In genomic region chr1:183567584-183567983, GRCh38 we compare ENCODE assay signal across 1 cellular context.
TF ChIP-seq lines count a peak whose summit lies in the region.

No MANE protein-coding gene starts in this region.

TF ChIP-seq in K562, 482 proteins besides CTCF, POLR2A, EP300 and RAD21 (continued from another document and continues in another):
- no peak for TF ChIP-seq ZNF586 (CRISPR knock-in tag; conservative IDR thresholded peaks at IDR 0.05)
- no peak for TF ChIP-seq ZC3H8 (IDR thresholded peaks at IDR 0.05)
- TF ChIP-seq ZNF175 (CRISPR knock-in tag; IDR thresholded peaks at IDR 0.05; ENCODE audit: low read depth): no peak
- TF ChIP-seq ZBTB17 (CRISPR knock-in tag; IDR thresholded peaks at IDR 0.05): no peak
- no peak; a peak in 1 of 4 replicates for TF ChIP-seq KDM4B (IDR thresholded peaks at IDR 0.05; ENCODE audit: borderline replicate concordance in 2 of 2, low read depth in 1 of 2)
- 0 out of 2 replicates have a peak, but pooled peaks have one; percentile 25 for TF ChIP-seq ATF4 (CRISPR knock-in tag; IDR thresholded peaks at IDR 0.05)
- peak; percentile 69 to 80 for TF ChIP-seq TRIM24 (IDR thresholded peaks at IDR 0.05)
- no peak for TF ChIP-seq HDAC6 (IDR thresholded peaks at IDR 0.05; ENCODE audit: low read depth, low read length)
- TF ChIP-seq GATAD2A (IDR thresholded peaks at IDR 0.05): no peak
- TF ChIP-seq MCM2 (IDR thresholded peaks at IDR 0.05; ENCODE audit: low read depth): no peak
- no peak for TF ChIP-seq ZBTB12 (CRISPR knock-in tag; IDR thresholded peaks at IDR 0.05)
- peak in 1 of 2 experiments; percentile 97; a peak in 2 of 4 replicates for TF ChIP-seq ZNF318 (IDR thresholded peaks at IDR 0.05; ENCODE audit: borderline replicate concordance in 1 of 2, low read depth in 1 of 2)
- no peak for TF ChIP-seq ZBTB8A (IDR thresholded peaks at IDR 0.05; ENCODE audit: partially characterized antibody)
- TF ChIP-seq CEBPZ (IDR thresholded peaks at IDR 0.05; ENCODE audit: borderline replicate concordance, low read depth, low read length): no peak
- TF ChIP-seq STAT5A (IDR thresholded peaks at IDR 0.05; ENCODE audit: borderline replicate concordance, low read length): no peak
- no peak for TF ChIP-seq KAT2B (IDR thresholded peaks at IDR 0.05; ENCODE audit: low read depth, low read length)
- TF ChIP-seq KDM5B (IDR thresholded peaks at IDR 0.05; ENCODE audit: insufficient replicate concordance, low read depth, low read length): no peak
- TF ChIP-seq HOXB6 (CRISPR knock-in tag; IDR thresholded peaks at IDR 0.05; ENCODE audit: borderline replicate concordance): no peak
- TF ChIP-seq NR2C2 (CRISPR knock-in tag; IDR thresholded peaks at IDR 0.05): no peak
- no peak for TF ChIP-seq NR2C2 (tag; IDR thresholded peaks at IDR 0.05)
- no peak for TF ChIP-seq DLX4 (CRISPR knock-in tag; IDR thresholded peaks at IDR 0.05)
- no peak for TF ChIP-seq PML (IDR thresholded peaks at IDR 0.05; ENCODE audit: low read length)
- no peak for TF ChIP-seq ZNF507 (tag; conservative IDR thresholded peaks at IDR 0.05)
- TF ChIP-seq ZNF609 (CRISPR knock-in tag; IDR thresholded peaks at IDR 0.05; ENCODE audit: borderline replicate concordance): no peak
- TF ChIP-seq RCOR1 (IDR thresholded peaks at IDR 0.05; ENCODE audit: borderline replicate concordance in 1 of 2, low read depth in 2 of 2, low read length in 2 of 2): peak; percentile 62 to 69; a peak in 2 of 4 replicates
- TF ChIP-seq CBFA2T3 (IDR thresholded peaks at IDR 0.05): peak; percentile 84
- TF ChIP-seq ZNF280B (CRISPR knock-in tag; IDR thresholded peaks at IDR 0.05): no peak
- TF ChIP-seq ZFP91 (CRISPR knock-in tag; IDR thresholded peaks at IDR 0.05): no peak
- no peak for TF ChIP-seq ZNF76 (CRISPR knock-in tag; IDR thresholded peaks at IDR 0.05; ENCODE audit: borderline replicate concordance)
- TF ChIP-seq MECOM (CRISPR knock-in tag; IDR thresholded peaks at IDR 0.05): no peak
- TF ChIP-seq MTA2 (IDR thresholded peaks at IDR 0.05; ENCODE audit: low read depth): peak; percentile 74
- no peak for TF ChIP-seq CHD1 (IDR thresholded peaks at IDR 0.05; ENCODE audit: low read length)
- no peak for TF ChIP-seq JUN (IDR thresholded peaks at IDR 0.05; ENCODE audit: borderline replicate concordance, low read depth, low read length)
- no peak for TF ChIP-seq JUN (CRISPR knock-in tag; IDR thresholded peaks at IDR 0.05; ENCODE audit: borderline replicate concordance)
- no peak for TF ChIP-seq ZSCAN32 (CRISPR knock-in tag; IDR thresholded peaks at IDR 0.05)
- TF ChIP-seq TEAD2 (tag; IDR thresholded peaks at IDR 0.05): no peak
- TF ChIP-seq JUNB (CRISPR knock-in tag; conservative IDR thresholded peaks at IDR 0.05): no peak
- no peak for TF ChIP-seq POLR3G (IDR thresholded peaks at IDR 0.05; ENCODE audit: extremely low read depth, insufficient read length, insufficient replicate concordance)
- no peak for TF ChIP-seq PCBP2 (IDR thresholded peaks at IDR 0.05; ENCODE audit: low read depth, low read length, poor library complexity, severe bottlenecking)
- TF ChIP-seq TAL1 (IDR thresholded peaks at IDR 0.05): peak; percentile 73
- no peak for TF ChIP-seq ZFP1 (CRISPR knock-in tag; IDR thresholded peaks at IDR 0.05)
